8 cellular contexts compared by ENCODE assay signal in the genomic region with DNA sequence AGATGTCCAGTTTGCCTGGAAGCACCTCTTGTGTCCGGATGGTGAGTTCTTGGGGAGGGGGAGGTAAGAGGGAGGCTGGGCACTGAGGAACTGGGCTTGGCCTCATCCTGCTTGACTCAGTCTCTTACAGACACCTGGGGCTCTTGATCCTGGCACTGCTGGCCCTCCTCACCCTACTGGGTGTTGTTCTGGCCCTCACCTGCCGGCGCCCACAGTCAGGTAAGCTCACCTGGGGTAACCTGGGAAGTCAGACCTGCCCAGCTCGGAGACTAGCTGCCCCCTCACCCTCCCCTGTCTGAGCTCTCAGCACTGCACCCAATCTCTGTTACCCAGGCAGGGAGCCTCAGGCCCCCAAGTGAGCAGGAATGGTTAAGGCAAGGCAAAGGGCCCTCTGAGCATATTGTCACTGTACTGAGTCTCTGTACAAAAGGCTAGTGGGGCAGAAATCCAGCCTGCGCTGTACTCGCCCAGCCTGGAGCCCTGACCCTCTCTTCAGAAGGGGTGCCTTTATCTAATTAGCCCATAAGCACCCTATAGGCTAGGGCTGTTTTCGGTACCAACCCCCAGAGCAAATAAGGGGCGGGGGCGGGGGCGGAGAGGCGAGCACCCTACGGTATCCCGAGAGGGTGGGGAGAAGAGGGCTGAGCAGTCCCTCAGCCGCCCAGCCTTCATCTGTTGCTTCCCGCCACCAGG. TPM values are rescaled to one million over a fixed set of nuclear protein-coding genes. Genes with fewer than 3 reads are reported as not detected.
A peak's percentile ranks its signal among the peaks of the same experiment; 100 is the strongest.
DNase-seq lines count a peak whose midpoint lies in the region; ATAC-seq and TF ChIP-seq lines count a peak whose summit lies in the region.

No MANE protein-coding gene starts in this region.

- H3K36me3 ChIP-seq in KMS-11 (ENCODE audit: insufficient read depth) (no peaks in the 10 kb centered on the region), psoas muscle (ENCODE audit: insufficient read depth in 1 of 2, low read depth in 1 of 2) (peaks cover 0 to under 1% of the 10 kb centered on the region in 2 donors)

- WGBS in psoas muscle, 3 donors: 29 to 32% (median 30%) methylated on average over 13 to 15 of the region's 15 CpGs

- intact Hi-C loops in psoas muscle (cut with DNase I): loop anchor here in 1 of 2 donors (10.0 kb wide), 1 partner anchor 50 kb away; no protein-coding TSS in a partner anchor

- H2AFZ ChIP-seq in KMS-11 (ENCODE audit: low read depth): peak overlapping the region; percentile 67; the same call in 1 of the 2 replicates

- peak overlapping the region; percentile 76 for H3K9ac ChIP-seq in KMS-11

- H3K27ac ChIP-seq in KMS-11: peak overlapping the region; percentile 44; the same call in 1 of the 2 replicates
- peak overlapping the region; percentile 81 for H3K27ac ChIP-seq in psoas muscle

- H3K79me2 ChIP-seq in KMS-11 (ENCODE audit: insufficient read depth, low read depth): no peaks in the 10 kb centered on the region

- H3K4me2 ChIP-seq in KMS-11: peak overlapping the region; percentile 53

- ATAC-seq in psoas muscle (no peak), GM21737 (IDR thresholded peaks at IDR 0.05; ENCODE audit: unreplicated experiment) (no peak)

- H3K4me1 ChIP-seq in KMS-11 (ENCODE audit: low read depth, poor library complexity, severe bottlenecking): peaks cover 51% of the 10 kb centered on the region
- peaks cover 12% of the 10 kb centered on the region for H3K4me1 ChIP-seq in psoas muscle

- no peak for DNase-seq in GM12865 (ENCODE audit: low read depth)
- no peak for DNase-seq in epithelial cell of proximal tubule (ENCODE audit: low read depth)
- DNase-seq in psoas muscle: no peak
- no peak for DNase-seq in UCSD-AML1 (lab: John Stamatoyannopoulos, UW; ENCODE audit: unreplicated experiment)
- DNase-seq in activated CD4-positive, CD25-positive, alpha-beta regulatory T cell (lab: John Stamatoyannopoulos, UW): no peak
- no peak for DNase-seq in NAMALWA (ENCODE audit: low spot score)

- H3K27me3 ChIP-seq in KMS-11 (ENCODE audit: insufficient read depth, low read depth): no peaks in the 10 kb centered on the region
- H3K27me3 ChIP-seq in psoas muscle (ENCODE audit: insufficient read depth in 3 of 3, low read length in 2 of 3): no peaks in the 10 kb centered on the region

- H4K20me1 ChIP-seq in KMS-11 (ENCODE audit: insufficient read depth): no peaks in the 10 kb centered on the region

- H3K4me3 ChIP-seq in GM12865 (ENCODE audit: low read depth, low read length) (peak overlapping the region; percentile 39), KMS-11 (IDR thresholded peaks at IDR 0.05; ENCODE audit: insufficient read depth, low read depth, low read length) (peak overlapping the region; percentile 46), epithelial cell of proximal tubule (ENCODE audit: low read depth, low read length) (peak overlapping the region; percentile 64), psoas muscle (peak overlapping the region; percentile 80)

- TF ChIP-seq CTCF in GM12865 (IDR thresholded peaks at IDR 0.05; ENCODE audit: insufficient read depth, low read depth, low read length, missing control alignments) (no peak), KMS-11 (conservative IDR thresholded peaks at IDR 0.05; ENCODE audit: low read depth, low read length) (no peak), epithelial cell of proximal tubule (conservative IDR thresholded peaks at IDR 0.05; ENCODE audit: low read depth, low read length) (no peak), psoas muscle (IDR thresholded peaks at IDR 0.05) (no peak)

- H3K9me3 ChIP-seq in psoas muscle: no peaks in the 10 kb centered on the region

RNA-seq across cellular contexts. Expression of gene IL17RC, which starts 2.2 kb away (rescaled TPM):
- total RNA-seq in epithelial cell of proximal tubule: 33.2 and 35.3 TPM in 2 replicates
- 10 to 100 TPM; 10.4 to 27.0 (median 20.5) TPM for total RNA-seq in psoas muscle
- polyA plus RNA-seq in psoas muscle: 10 to 100 TPM; 10.8 to 21.9 (median 13.9) TPM

RNA-seq across cellular contexts. Expression of gene IL17RE, which starts 12.1 kb away (rescaled TPM):
- total RNA-seq in epithelial cell of proximal tubule: 4.1 and 4.8 TPM in 2 replicates
- total RNA-seq in psoas muscle: under 1 TPM; 0.20 to 0.84 (median 0.59) TPM
- polyA plus RNA-seq in psoas muscle: 1 to 10 TPM in 1 of 3 donors, under 1 TPM in 2; 0.07 to 1.1 (median 0.86) TPM

RNA-seq across cellular contexts. Expression of gene CRELD1, which starts 18.9 kb away (rescaled TPM):
- total RNA-seq in epithelial cell of proximal tubule (20.5 and 36.6 TPM in 2 replicates), psoas muscle (10 to 100 TPM; 28.5 to 47.5 (median 37.8) TPM)
- 10 to 100 TPM; 24.2 to 35.0 (median 25.2) TPM for polyA plus RNA-seq in psoas muscle

RNA-seq across cellular contexts. Expression of gene JAGN1, which starts 24.3 kb away (rescaled TPM):
- 27.8 and 39.1 TPM in 2 replicates for total RNA-seq in epithelial cell of proximal tubule
- total RNA-seq in psoas muscle: 10 to 100 TPM; 18.6 to 44.4 (median 29.5) TPM
- 10 to 100 TPM; 45.2 to 98.2 (median 64.9) TPM for polyA plus RNA-seq in psoas muscle

RNA-seq across cellular contexts. Expression of gene CIDEC, which starts 34.7 kb away (rescaled TPM):
- total RNA-seq in epithelial cell of proximal tubule (not detected in 2 replicates), psoas muscle (1 to 10 TPM in 2 of 4 donors, under 1 TPM in 2; 0.75 to 3.3 (median 1.3) TPM)
- polyA plus RNA-seq in psoas muscle: 10 to 100 TPM in 1 of 3 donors, 1 to 10 TPM in 2; 3.5 to 15.0 (median 4.4) TPM
